8 cellular contexts compared by ENCODE assay signal in the genomic region with DNA sequence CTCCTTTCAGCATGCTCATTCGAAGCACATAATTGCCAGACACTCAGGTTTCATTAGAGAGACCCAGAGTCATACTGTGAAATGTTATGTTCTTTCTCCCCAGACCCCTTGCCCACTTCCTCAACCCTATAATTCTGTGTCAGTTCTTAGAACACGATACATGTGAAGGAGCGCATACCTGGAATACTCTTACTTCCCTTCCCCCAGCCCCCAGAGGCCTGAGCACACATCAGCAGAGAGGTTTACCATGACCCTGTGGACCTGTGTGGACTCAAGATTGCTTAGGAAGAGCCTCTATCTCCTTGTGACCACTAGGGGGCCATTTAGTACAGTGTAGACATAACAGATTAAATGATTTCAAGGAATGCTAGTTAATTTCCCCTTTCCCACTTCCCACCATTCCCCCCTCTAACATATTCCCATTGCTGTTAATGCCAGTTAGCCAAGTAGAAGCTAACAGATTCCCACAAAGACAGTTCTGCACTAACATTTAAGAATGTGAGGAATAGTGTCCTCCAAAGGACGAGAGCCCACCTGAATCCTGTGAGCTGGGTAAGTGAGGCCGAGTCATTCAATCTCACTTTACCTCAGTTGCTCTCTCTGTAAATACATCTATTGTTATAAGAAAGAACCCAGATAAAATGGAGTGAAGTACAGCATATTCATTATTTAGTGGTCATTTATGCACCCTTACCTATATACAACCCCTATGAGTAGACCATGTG.
DNase-seq lines count a peak whose midpoint lies in the region; ATAC-seq, FAIRE-seq and TF ChIP-seq lines count a peak whose summit lies in the region.

No MANE protein-coding gene starts in this region.

- no peak overlapping the region for H3K4me3 ChIP-seq in brain microvascular endothelial cell (ENCODE audit: low read depth, low read length)
- H3K4me3 ChIP-seq in kidney epithelial cell (ENCODE audit: low read depth, low read length), result no peak overlapping the region

- H3K27me3 ChIP-seq in brain microvascular endothelial cell (replicated peaks), result no peaks in the 10 kb centered on the region
- H3K27me3 ChIP-seq in kidney epithelial cell (ENCODE audit: control insufficient read depth, insufficient read depth, low read length), result no peaks in the 10 kb centered on the region

- TF ChIP-seq CTCF in brain microvascular endothelial cell (IDR thresholded peaks at IDR 0.05; ENCODE audit: low read depth, low read length, missing control alignments) (peak; percentile 84), kidney epithelial cell (IDR thresholded peaks at IDR 0.05; ENCODE audit: insufficient read depth, low read length, poor library complexity, severe bottlenecking) (peak; percentile 74)

- in situ Hi-C loops in brain microvascular endothelial cell (cut with HindIII; ENCODE audit: low pct_ligation_motif_present, low sequenced_read_pairs), result no loop called here

- DNase-seq in AG20443 (ENCODE audit: low spot score) (peak; percentile 61), NCI-H345 (lab: John Stamatoyannopoulos, UW) (peak; percentile 22), brain microvascular endothelial cell (peak; percentile 30), kidney epithelial cell (ENCODE audit: low read depth) (peak; percentile 18), urothelium cell line (ENCODE audit: low spot score) (peak; percentile 23), GOT3 (lab: John Stamatoyannopoulos, UW) (no peak)

- no peak overlapping the region for H3K27ac ChIP-seq in brain microvascular endothelial cell

- peak; percentile 92 for ATAC-seq in GM18511 (IDR thresholded peaks at IDR 0.05; ENCODE audit: unreplicated experiment)
- ATAC-seq in HG03025 (IDR thresholded peaks at IDR 0.05; ENCODE audit: low FRiP score, unreplicated experiment), result peak; percentile 59

- no peak for FAIRE-seq in urothelium cell line (lab: Jason Lieb, UNC)

- H3K36me3 ChIP-seq in brain microvascular endothelial cell (replicated peaks) (no peaks in the 10 kb centered on the region), kidney epithelial cell (ENCODE audit: control insufficient read depth, insufficient read depth, low read length) (no peaks in the 10 kb centered on the region)
